In the genomic region with DNA sequence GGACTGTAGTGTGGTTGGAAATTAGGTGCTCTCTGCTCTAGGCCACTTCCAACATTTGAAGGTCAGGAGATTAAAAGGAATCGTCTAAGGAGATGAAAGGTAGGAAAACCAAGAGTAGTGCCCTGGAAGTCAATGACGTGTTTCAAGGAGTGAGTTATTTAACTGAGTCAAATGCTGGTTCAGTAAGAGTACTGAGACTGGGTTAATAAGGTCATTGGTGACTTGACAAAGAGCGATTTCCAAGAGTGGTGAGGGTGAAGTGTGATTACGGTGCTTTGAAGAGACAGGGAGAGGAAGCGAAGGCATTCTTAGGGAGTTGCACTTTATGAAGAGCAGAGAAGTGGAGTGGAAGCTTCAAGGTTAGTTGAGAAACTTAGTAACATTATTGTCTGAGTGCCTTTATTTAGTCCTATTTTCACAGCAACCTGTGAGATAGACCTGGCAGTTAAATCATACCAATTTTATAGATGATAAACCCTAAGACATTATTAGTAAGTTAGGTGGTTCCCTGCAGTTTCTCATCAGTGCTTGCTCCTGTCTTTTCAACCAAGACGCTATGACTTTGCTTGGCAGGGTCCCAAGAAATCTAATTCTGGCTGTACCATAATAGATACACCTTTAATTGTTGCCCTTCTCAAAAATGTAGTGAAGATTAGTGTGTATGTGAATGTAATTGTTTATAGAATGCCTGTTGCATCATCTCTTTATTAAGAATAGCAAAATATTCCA, we compare ENCODE assay signal across 12 cellular contexts. TPM values are rescaled to one million over a fixed set of nuclear protein-coding genes. Genes with fewer than 3 reads are reported as not detected.
A peak's percentile ranks its signal among the peaks of the same experiment; 100 is the strongest.
DNase-seq lines count a peak whose midpoint lies in the region; ATAC-seq and TF ChIP-seq lines count a peak whose summit lies in the region.
"Had no signal": no experiment of that assay in that cellular context is flagged by ENCODE, and none has a peak within 500 bp of the region (broad histone marks: within the 10 kb centered on the region; RNA-seq: fewer than 3 reads in every experiment).

No MANE protein-coding gene starts in this region.

- no peak overlapping the region for H3K9ac ChIP-seq in smooth muscle cell (ENCODE audit: low read depth)

- H3K36me3 Mint-ChIP-seq in activated naive CD4-positive, alpha-beta T cell treated with anti-CD3 and anti-CD28 coated beads, Interleukin-2, amount 10 ng/mL, durations not matched to agents 7 days and 5 days, result peaks cover 57% of the 10 kb centered on the region
- H3K36me3 Mint-ChIP-seq in activated CD4-positive, alpha-beta memory T cell treated with anti-CD3 and anti-CD28 coated beads, Interleukin-2, amount 10 ng/mL, durations not matched to agents 7 days and 5 days (ENCODE audit: low read depth), result peaks cover 77% of the 10 kb centered on the region

- H3K4me2 ChIP-seq in smooth muscle cell, result peak overlapping the region; percentile 56

- 88% methylated on average over 6 of the region's 6 CpGs for WGBS in smooth muscle cell (ENCODE audit: low lambda C conversion rate)

- H3K36me3 ChIP-seq in smooth muscle cell (ENCODE audit: low read depth), result peaks cover 5% of the 10 kb centered on the region

- H3K27me3 Mint-ChIP-seq in activated naive CD4-positive, alpha-beta T cell treated with anti-CD3 and anti-CD28 coated beads, Interleukin-2, amount 10 ng/mL, durations not matched to agents 7 days and 5 days, result no peaks in the 10 kb centered on the region
- H3K27me3 Mint-ChIP-seq in activated CD4-positive, alpha-beta memory T cell treated with anti-CD3 and anti-CD28 coated beads, Interleukin-2, amount 10 ng/mL, durations not matched to agents 7 days and 5 days, result no peaks in the 10 kb centered on the region

- peaks cover 11% of the 10 kb centered on the region for H3F3A ChIP-seq in smooth muscle cell (ENCODE audit: low read depth)

- peak overlapping the region; percentile 37 for H3K27ac ChIP-seq in smooth muscle cell (ENCODE audit: low read depth)

- H3K4me3 Mint-ChIP-seq in activated naive CD4-positive, alpha-beta T cell treated with anti-CD3 and anti-CD28 coated beads, Interleukin-2, amount 10 ng/mL, durations not matched to agents 7 days and 5 days, result peak overlapping the region; percentile 1
- H3K4me3 Mint-ChIP-seq in activated CD4-positive, alpha-beta memory T cell treated with anti-CD3 and anti-CD28 coated beads, Interleukin-2, amount 10 ng/mL, durations not matched to agents 7 days and 5 days, result peak overlapping the region; percentile 24

- H3K9me3 ChIP-seq in smooth muscle cell (replicated peaks; ENCODE audit: low read depth), result no peaks in the 10 kb centered on the region

- ATAC-seq in HG02885 (IDR thresholded peaks at IDR 0.05; ENCODE audit: poor library complexity, unreplicated experiment), result no peak
- no peak for ATAC-seq in GM21825 (IDR thresholded peaks at IDR 0.05; ENCODE audit: unreplicated experiment)

- CTCF ChIA-PET in activated naive CD4-positive, alpha-beta T cell treated with anti-CD3 and anti-CD28 coated beads, Interleukin-2, amount 10 ng/mL, durations not matched to agents 7 days and 5 days (lab: Charles Lee), result no interaction called here
- CTCF ChIA-PET in activated CD4-positive, alpha-beta memory T cell treated with anti-CD3 and anti-CD28 coated beads, Interleukin-2, amount 10 ng/mL, durations not matched to agents 7 days and 5 days (lab: Charles Lee), result no interaction called here

- no peak overlapping the region for H3K27ac Mint-ChIP-seq in activated naive CD4-positive, alpha-beta T cell treated with anti-CD3 and anti-CD28 coated beads, Interleukin-2, amount 10 ng/mL, durations not matched to agents 7 days and 5 days
- peak overlapping the region; percentile 40 for H3K27ac Mint-ChIP-seq in activated CD4-positive, alpha-beta memory T cell treated with anti-CD3 and anti-CD28 coated beads, Interleukin-2, amount 10 ng/mL, durations not matched to agents 7 days and 5 days

- H3K79me2 ChIP-seq in smooth muscle cell (ENCODE audit: low read depth), result peaks cover 100% of the 10 kb centered on the region

- POLR2A ChIA-PET in activated CD4-positive, alpha-beta memory T cell treated with anti-CD3 and anti-CD28 coated beads, Interleukin-2, amount 10 ng/mL, durations not matched to agents 7 days and 5 days (lab: Charles Lee), result interaction anchor here (11.0 kb wide), 1 partner anchor 21 kb away, joined by 189 read pairs; a partner anchor contains a TSS

- TF ChIP-seq CTCF in fibroblast of villous mesenchyme (IDR thresholded peaks at IDR 0.05; ENCODE audit: insufficient read depth, low read depth, low read length) (no peak), smooth muscle cell (IDR thresholded peaks at IDR 0.05; ENCODE audit: borderline replicate concordance, insufficient read depth, poor library complexity, severe bottlenecking) (no peak), GM13976 (IDR thresholded peaks at IDR 0.05; ENCODE audit: borderline replicate concordance, control extremely low read depth, extremely low read depth, insufficient read depth, missing control alignments) (no peak)

- H3K4me1 Mint-ChIP-seq in activated naive CD4-positive, alpha-beta T cell treated with anti-CD3 and anti-CD28 coated beads, Interleukin-2, amount 10 ng/mL, durations not matched to agents 7 days and 5 days, result peaks cover 64% of the 10 kb centered on the region
- H3K4me1 Mint-ChIP-seq in activated CD4-positive, alpha-beta memory T cell treated with anti-CD3 and anti-CD28 coated beads, Interleukin-2, amount 10 ng/mL, durations not matched to agents 7 days and 5 days, result peaks cover 60% of the 10 kb centered on the region

- H3K27me3 ChIP-seq in smooth muscle cell (ENCODE audit: low read depth), result no peaks in the 10 kb centered on the region

- H4K20me1 ChIP-seq in smooth muscle cell (ENCODE audit: low read depth), result peaks cover 100% of the 10 kb centered on the region

- H3K9me3 Mint-ChIP-seq in activated naive CD4-positive, alpha-beta T cell treated with anti-CD3 and anti-CD28 coated beads, Interleukin-2, amount 10 ng/mL, durations not matched to agents 7 days and 5 days, result no peaks in the 10 kb centered on the region
- no peaks in the 10 kb centered on the region for H3K9me3 Mint-ChIP-seq in activated CD4-positive, alpha-beta memory T cell treated with anti-CD3 and anti-CD28 coated beads, Interleukin-2, amount 10 ng/mL, durations not matched to agents 7 days and 5 days

- no peak for DNase-seq in activated naive CD4-positive, alpha-beta T cell treated with anti-CD3 and anti-CD28 coated beads, Interleukin-2, amount 10 ng/mL, durations not matched to agents 7 days and 5 days
- no peak for DNase-seq in activated naive CD4-positive, alpha-beta T cell (lab: John Stamatoyannopoulos, UW)
- DNase-seq in activated CD4-positive, alpha-beta memory T cell treated with anti-CD3 and anti-CD28 coated beads, Interleukin-2, amount 10 ng/mL, durations not matched to agents 7 days and 5 days, result no peak
- no peak for DNase-seq in fibroblast of villous mesenchyme (ENCODE audit: low read depth)
- no peak for DNase-seq in smooth muscle cell (lab: John Stamatoyannopoulos, UW; ENCODE audit: unreplicated experiment)
- no peak for DNase-seq in GM13976 (ENCODE audit: low spot score)
- DNase-seq: activated effector memory CD4-positive, alpha-beta T cell treated with anti-CD3 and anti-CD28 coated beads, Interleukin-2, amount 50 U/mL, for 16 hours; COR-L47; NCI-H1930; SW 1271 had no signal

- no peak overlapping the region for H2AFZ ChIP-seq in smooth muscle cell (ENCODE audit: low read depth)

- H3K4me3 ChIP-seq in fibroblast of villous mesenchyme (ENCODE audit: low read depth, low read length) (peak overlapping the region; percentile 32), smooth muscle cell (no peak overlapping the region)

- in situ Hi-C loops in GM13976 (cut with MboI; ENCODE audit: low sequenced_read_pairs, unreplicated experiment), result no loop called here

- peaks cover 20% of the 10 kb centered on the region for H3K4me1 ChIP-seq in smooth muscle cell (ENCODE audit: low read depth)

RNA-seq across cellular contexts. Expression of a gene that starts 5.9 kb away (rescaled TPM):
- 100 to 1,000 TPM; 238 to 257 TPM for total RNA-seq in activated CD4-positive, alpha-beta memory T cell treated with anti-CD3 and anti-CD28 coated beads, Interleukin-2, amount 10 ng/mL, durations not matched to agents 7 days and 5 days
- 115 and 156 TPM in 2 replicates for total RNA-seq in fibroblast of villous mesenchyme
- 158 and 196 TPM in 2 replicates for total RNA-seq in smooth muscle cell
- 84.3 and 104 TPM in 2 replicates for polyA plus RNA-seq in smooth muscle cell

RNA-seq across cellular contexts. Expression of a gene that starts 13.8 kb away (rescaled TPM):
- 10 to 100 TPM; 32.1 to 35.1 TPM for total RNA-seq in activated CD4-positive, alpha-beta memory T cell treated with anti-CD3 and anti-CD28 coated beads, Interleukin-2, amount 10 ng/mL, durations not matched to agents 7 days and 5 days
- total RNA-seq in fibroblast of villous mesenchyme, result 14.8 and 18.6 TPM in 2 replicates
- 15.2 and 19.0 TPM in 2 replicates for total RNA-seq in smooth muscle cell
- polyA plus RNA-seq in smooth muscle cell, result 10.2 and 15.1 TPM in 2 replicates
